ENCODE assay signal across 8 cellular contexts in genomic region chr7:24572014-24572413, GRCh38. TPM values are rescaled to one million over a fixed set of nuclear protein-coding genes. Genes with fewer than 3 reads are reported as not detected.
DNase-seq lines count a peak whose midpoint lies in the region; ATAC-seq, FAIRE-seq and TF ChIP-seq lines count a peak whose summit lies in the region.

No MANE protein-coding gene starts in this region.

- H2AK9ac ChIP-seq in IMR-90 (replicated peaks; ENCODE audit: low read depth, low read length, poor library complexity): no peak overlapping the region

- H2AK5ac ChIP-seq in IMR-90 (ENCODE audit: low read depth, low read length): no peak overlapping the region

- intact Hi-C loops in IMR-90 (cut with micrococcal nuclease): loop anchor here (5.0 to 10.0 kb wide), 3 partner anchors 170 to 857 kb away; partner anchors contain the start of genes OSBPL3 and STK31
- intact Hi-C loops in K562 (cut with micrococcal nuclease): no loop called here
- intact Hi-C loops in naive thymus-derived CD4-positive, alpha-beta T cell (cut with micrococcal nuclease): loop anchor here (2.0 to 10.0 kb wide), 21 partner anchors 185 to 1895 kb away; partner anchors contain the start of genes CCDC126 (in 2 of the 2), FAM221A (in 2 of the 2), CYCS (in 1 of the 2) and GSDME (in 1 of the 2)

- H3K27ac Mint-ChIP-seq in naive thymus-derived CD4-positive, alpha-beta T cell: peak overlapping the region; percentile 78 to 94 (median 86)

- no peak for DNase-seq in IMR-90
- DNase-seq in K562 (ENCODE audit: extremely low read depth in 1 of 4, low spot score in 3 of 4): no peak
- DNase-seq in naive thymus-derived CD4-positive, alpha-beta T cell: no peak
- no peak for DNase-seq in cerebellar cortex (ENCODE audit: low spot score)
- no peak for DNase-seq in HK-2 (ENCODE audit: unreplicated experiment)

- WGBS in IMR-90 (ENCODE audit: extremely low coverage in 2 of 2, insufficient read length in 1 of 2), 2 experiments: 40% methylated on average over 1 of the region's 5 CpGs; no CpG with 5 or more reads in 1 of the 2 experiments
- WGBS in K562 (ENCODE audit: insufficient coverage, low coverage, missing lambda C conversion rate): 12% methylated on average over 5 of the region's 5 CpGs

- H2AFZ ChIP-seq in IMR-90 (replicated peaks; ENCODE audit: low read length, poor library complexity) (no peak overlapping the region), K562 (ENCODE audit: low read depth, low read length) (0 out of 2 replicates have a peak overlapping the region, but pooled peaks have one; percentile 90)

- H3K27me3 ChIP-seq in BLaER1 treated with 17β-estradiol and CSF1 and Interleukin-3, amounts not matched to agents 10 nM and 100 nM: 0 out of 22 replicates have a peak, but pooled peaks cover 0 to 5% (median 0%) of the 10 kb centered on the region in 11 experiments
- H3K27me3 ChIP-seq in IMR-90 (ENCODE audit: control insufficient read depth, insufficient read depth, low read length): peaks cover 30% of the 10 kb centered on the region
- peaks cover 2 to 6% of the 10 kb centered on the region in 2 experiments; a peak in 3 of 5 replicates for H3K27me3 ChIP-seq in K562 (ENCODE audit: control insufficient read depth in 2 of 2, insufficient read depth in 2 of 2, low read length in 2 of 2)
- no peaks in the 10 kb centered on the region for H3K27me3 ChIP-seq in naive thymus-derived CD4-positive, alpha-beta T cell (ENCODE audit: control insufficient read depth in 2 of 2, insufficient read depth in 2 of 2, low read length in 2 of 2)

- H3K4me3 ChIP-seq in BLaER1 treated with 17β-estradiol and CSF1 and Interleukin-3, amounts not matched to agents 10 nM and 100 nM: peak overlapping the region in 3 of 10 experiments; percentile 79 to 97 (median 90); a peak in 2 of 20 replicates
- H3K4me3 ChIP-seq in IMR-90 (ENCODE audit: insufficient read depth, low read depth, low read length) (no peak overlapping the region), K562 (no peak overlapping the region)
- H3K4me3 ChIP-seq in naive thymus-derived CD4-positive, alpha-beta T cell (ENCODE audit: low read length): peak overlapping the region; percentile 78

- no peak for TF ChIP-seq CTCF in IMR-90 (conservative IDR thresholded peaks at IDR 0.05; ENCODE audit: low read depth, low read length)
- no peak for TF ChIP-seq CTCF in K562 (IDR thresholded peaks at IDR 0.05 in 2 of 3, conservative IDR thresholded peaks at IDR 0.05 in 1 of 3; ENCODE audit: insufficient read depth in 2 of 3, low read depth in 1 of 3, low read length in 3 of 3)

- H3K4me3 Mint-ChIP-seq in naive thymus-derived CD4-positive, alpha-beta T cell: peak overlapping the region; percentile 82 to 95 (median 89)

- no peak for FAIRE-seq in K562 (lab: Jason Lieb, UNC)

- ATAC-seq in IMR-90 (ENCODE audit: low read depth): no peak
- ATAC-seq in K562: no peak
- no peak for ATAC-seq in naive thymus-derived CD4-positive, alpha-beta T cell
- no peak for ATAC-seq in HG03135 (IDR thresholded peaks at IDR 0.05; ENCODE audit: unreplicated experiment)
- no peak for ATAC-seq in HG03097 (IDR thresholded peaks at IDR 0.05; ENCODE audit: low FRiP score, unreplicated experiment)

- dilution Hi-C loops in IMR-90 (cut with HindIII; ENCODE audit: low sequenced_read_pairs, unreplicated experiment): no loop called here

- H3K36me3 ChIP-seq in BLaER1 treated with 17β-estradiol and CSF1 and Interleukin-3, amounts not matched to agents 10 nM and 100 nM: no peaks in the 10 kb centered on the region
- H3K36me3 ChIP-seq in IMR-90 (ENCODE audit: control insufficient read depth, insufficient read depth, low read length) (no peaks in the 10 kb centered on the region), K562 (ENCODE audit: control insufficient read depth, insufficient read depth, low read length) (no peaks in the 10 kb centered on the region)
- peaks cover 0 to 2% (median 0%) of the 10 kb centered on the region in 3 experiments for H3K36me3 ChIP-seq in naive thymus-derived CD4-positive, alpha-beta T cell (ENCODE audit: control insufficient read depth in 2 of 3, insufficient read depth in 3 of 3, low read length in 3 of 3)

- H4K8ac ChIP-seq in IMR-90 (ENCODE audit: low read depth in 2 of 2, low read length in 2 of 2): no peak overlapping the region

- no peak overlapping the region for H2BK5ac ChIP-seq in IMR-90 (ENCODE audit: low read depth, low read length, poor library complexity, severe bottlenecking)

- no peak overlapping the region for H2BK15ac ChIP-seq in IMR-90 (ENCODE audit: low read depth, low read length)

- H3K27me3 Mint-ChIP-seq in naive thymus-derived CD4-positive, alpha-beta T cell: peaks cover 0 to 49% (median 0%) of the 10 kb centered on the region in 5 donors

- peaks cover 15 to 35% (median 32%) of the 10 kb centered on the region in 10 experiments; a peak in 18 of 20 replicates for H3K4me1 ChIP-seq in BLaER1 treated with 17β-estradiol and CSF1 and Interleukin-3, amounts not matched to agents 10 nM and 100 nM
- H3K4me1 ChIP-seq in IMR-90 (ENCODE audit: control insufficient read depth, insufficient read depth, low read length) (0 out of 2 replicates have a peak, but pooled peaks cover 2% of the 10 kb centered on the region), K562 (replicated peaks in 1 of 2; ENCODE audit: control insufficient read depth in 2 of 2, insufficient read depth in 2 of 2, low read length in 2 of 2) (peaks cover 11 to 12% of the 10 kb centered on the region in 2 experiments; a peak in 4 of 5 replicates)
- peaks cover 13 to 24% of the 10 kb centered on the region in 2 donors for H3K4me1 ChIP-seq in naive thymus-derived CD4-positive, alpha-beta T cell (ENCODE audit: control insufficient read depth in 2 of 2, insufficient read depth in 2 of 2, low read length in 2 of 2)

- no peak overlapping the region for H3K23ac ChIP-seq in IMR-90 (ENCODE audit: low read depth, low read length)

- H3K9me3 ChIP-seq in BLaER1 treated with 17β-estradiol and CSF1 and Interleukin-3, amounts not matched to agents 10 nM and 100 nM (replicated peaks in 1 of 11): no peaks in the 10 kb centered on the region
- no peaks in the 10 kb centered on the region for H3K9me3 ChIP-seq in IMR-90 (ENCODE audit: control insufficient read depth, insufficient read depth, low read length)
- no peaks in the 10 kb centered on the region for H3K9me3 ChIP-seq in K562 (replicated peaks; ENCODE audit: control insufficient read depth, insufficient read depth, low read depth, low read length)
- no peaks in the 10 kb centered on the region for H3K9me3 ChIP-seq in naive thymus-derived CD4-positive, alpha-beta T cell (ENCODE audit: control insufficient read depth in 2 of 3, low read length in 3 of 3)

- peaks cover 18 to 43% (median 36%) of the 10 kb centered on the region in 7 donors for H3K4me1 Mint-ChIP-seq in naive thymus-derived CD4-positive, alpha-beta T cell

- no peaks in the 10 kb centered on the region for H3K9me3 Mint-ChIP-seq in naive thymus-derived CD4-positive, alpha-beta T cell

- no peak overlapping the region for H2BK120ac ChIP-seq in IMR-90 (ENCODE audit: low read depth, low read length)

- H3K9me1 ChIP-seq in IMR-90 (ENCODE audit: insufficient read depth, low read length): no peaks in the 10 kb centered on the region
- H3K9me1 ChIP-seq in K562 (ENCODE audit: control insufficient read depth, insufficient read depth, low read length): no peaks in the 10 kb centered on the region

- H3K4me2 ChIP-seq in BLaER1 treated with 17β-estradiol and CSF1 and Interleukin-3, amounts not matched to agents 10 nM and 100 nM: peak overlapping the region; percentile 85 to 95 (median 90); a peak in 20 of 22 replicates
- H3K4me2 ChIP-seq in IMR-90 (ENCODE audit: low read depth, low read length) (no peak overlapping the region), K562 (ENCODE audit: insufficient read depth, low read length) (no peak overlapping the region)

- CTCF ChIA-PET in IMR-90 (lab: Yijun Ruan, JAX): no interaction called here
- CTCF ChIA-PET in K562 (lab: Yijun Ruan, JAX; ENCODE audit: low intra/inter-chr PET ratio): no interaction called here
- CTCF ChIA-PET in naive thymus-derived CD4-positive, alpha-beta T cell (lab: Charles Lee): no interaction called here

- BruUV-seq in IMR-90 (replicated peaks; lab: Mats Ljungman, UMichigan) (no TSS peak), K562 (replicated peaks; lab: Mats Ljungman, UMichigan) (no TSS peak)

- no peak for TF ChIP-seq EP300 in K562 (IDR thresholded peaks at IDR 0.05; ENCODE audit: low read length)

- H3K79me2 ChIP-seq in K562 (ENCODE audit: control insufficient read depth, insufficient read depth, low read length): peaks cover 33% of the 10 kb centered on the region

- no peak overlapping the region for H3K27ac ChIP-seq in BLaER1 treated with 17β-estradiol and CSF1 and Interleukin-3, amounts not matched to agents 10 nM and 100 nM
- H3K27ac ChIP-seq in IMR-90 (ENCODE audit: insufficient read depth, low read length) (no peak overlapping the region), K562 (ENCODE audit: extremely low read depth, low read depth, low read length) (no peak overlapping the region)
- H3K27ac ChIP-seq in naive thymus-derived CD4-positive, alpha-beta T cell (ENCODE audit: low read depth, low read length): peak overlapping the region; percentile 77

- no peak overlapping the region for H3K4ac ChIP-seq in IMR-90 (ENCODE audit: low read depth, low read length)

- H4K5ac ChIP-seq in IMR-90 (ENCODE audit: low read depth, low read length): no peak overlapping the region

- peaks cover 0 to 34% (median 21%) of the 10 kb centered on the region in 11 experiments; a peak in 13 of 22 replicates for H4K20me1 ChIP-seq in BLaER1 treated with 17β-estradiol and CSF1 and Interleukin-3, amounts not matched to agents 10 nM and 100 nM
- no peaks in the 10 kb centered on the region for H4K20me1 ChIP-seq in IMR-90 (ENCODE audit: insufficient read depth, low read length)
- H4K20me1 ChIP-seq in K562 (replicated peaks; ENCODE audit: control insufficient read depth, insufficient read depth, low read length): peaks cover 6% of the 10 kb centered on the region; the same call in 1 of the 2 replicates

- no peak overlapping the region for H3K14ac ChIP-seq in IMR-90 (replicated peaks; ENCODE audit: low read depth, low read length)

- TF ChIP-seq POLR2A in IMR-90 (IDR thresholded peaks at IDR 0.05; ENCODE audit: low read depth, low read length) (no peak), K562 (conservative IDR thresholded peaks at IDR 0.05) (no peak)

- no peak overlapping the region for H2BK20ac ChIP-seq in IMR-90 (ENCODE audit: low read depth, low read length)

- no peaks in the 10 kb centered on the region for H3K36me3 Mint-ChIP-seq in naive thymus-derived CD4-positive, alpha-beta T cell

- POLR2A ChIA-PET in IMR-90 (lab: Charles Lee; ENCODE audit: unreplicated experiment): no interaction called here
- POLR2A ChIA-PET in K562 (lab: Yijun Ruan, JAX): no interaction called here
- POLR2A ChIA-PET in naive thymus-derived CD4-positive, alpha-beta T cell (lab: Charles Lee): interaction anchor here (0.7 to 1.8 kb wide), 4 partner anchors 9 to 534 kb away, joined by 3 to 7 read pairs (median 4); no protein-coding TSS in a partner anchor

- H3K79me1 ChIP-seq in IMR-90 (ENCODE audit: low read depth in 1 of 2, low read length in 2 of 2): peaks cover 10 to 18% of the 10 kb centered on the region in 2 experiments; a peak in 3 of 4 replicates

- TF ChIP-seq RAD21 in IMR-90 (IDR thresholded peaks at IDR 0.05; ENCODE audit: low read length) (no peak), K562 (CRISPR knock-in tag; conservative IDR thresholded peaks at IDR 0.05 in 1 of 2, IDR thresholded peaks at IDR 0.05 in 1 of 2) (no peak)

- no peak overlapping the region for H3K56ac ChIP-seq in IMR-90 (ENCODE audit: extremely low read depth, insufficient read depth, low read length)

- no peak overlapping the region for H4K91ac ChIP-seq in IMR-90 (ENCODE audit: insufficient read depth, low read depth, low read length)

- in situ Hi-C loops in IMR-90 (cut with MboI; ENCODE audit: low sequenced_read_pairs) (loop anchor here (10.0 kb wide), 2 partner anchors 93 to 533 kb away; no protein-coding TSS in a partner anchor), K562 (cut with MboI) (no loop called here)

- H3K9ac ChIP-seq in BLaER1 treated with 17β-estradiol and CSF1 and Interleukin-3, amounts not matched to agents 10 nM and 100 nM: peak overlapping the region in 2 of 11 experiments; percentile 82 to 96; a peak in 2 of 22 replicates
- H3K9ac ChIP-seq in IMR-90 (ENCODE audit: low read depth, low read length) (0 out of 2 replicates have a peak overlapping the region, but pooled peaks have one; percentile 58), K562 (ENCODE audit: insufficient read depth in 1 of 2, low read depth in 2 of 2, low read length in 2 of 2) (no peak overlapping the region)

- H3K18ac ChIP-seq in IMR-90 (ENCODE audit: low read depth, low read length): no peak overlapping the region

RNA-seq across cellular contexts. Expression of gene PALS2, which starts 1.2 kb away (rescaled TPM):
- total RNA-seq in IMR-90 (2012; rRNA removed): 15.4 and 29.7 TPM in 2 replicates
- polyA plus RNA-seq in IMR-90 (2012; rRNA removed): 7.4 and 8.8 TPM in 2 replicates
- polyA plus RNA-seq in IMR-90 (2012; cell fraction: cytosol; rRNA removed): 1.2 and 2.2 TPM in 2 replicates
- polyA plus RNA-seq in IMR-90 (2012; cell fraction: nucleus; rRNA removed; ENCODE audit: low replicate concordance): 0.75 and 5.3 TPM in 2 replicates
- 7.4 and 46.8 TPM in 2 replicates for total RNA-seq in K562 (2011; cell fraction: chromatin; rRNA removed; ENCODE audit: low replicate concordance)
- total RNA-seq in K562 (2011; cell fraction: nucleolus; rRNA removed): 3.7 and 6.4 TPM in 2 replicates
- total RNA-seq in K562 (2011; cell fraction: nucleoplasm; rRNA removed): 14.3 and 25.1 TPM in 2 replicates
- 10.6 and 10.8 TPM in 2 replicates for total RNA-seq in K562 (2014; rRNA removed)
- 23.1 and 26.9 TPM in 2 replicates for total RNA-seq in K562 (2014; rRNA removed; fragmentation: Illumina TruSeq; extraction: Trizol)
- total RNA-seq in K562 (2015; rRNA removed; fragmentation: Illumina TruSeq; extraction: Trizol): 17.6 and 17.7 TPM in 2 replicates
- 30.4 and 35.0 TPM in 2 replicates for total RNA-seq in K562 (2021)
- 14.4 and 20.2 TPM in 2 replicates for polyA plus RNA-seq in K562 (2011; rRNA removed)
- 2.9 and 5.6 TPM in 2 replicates for polyA plus RNA-seq in K562 (2011; cell fraction: cytosol; rRNA removed)
- polyA plus RNA-seq in K562 (2011; cell fraction: nucleus; rRNA removed): 5.3 and 7.9 TPM in 2 replicates
- 8.7 and 13.3 TPM in 2 replicates for polyA plus RNA-seq in K562 (2012)
- polyA plus RNA-seq in K562 (2014; fragmentation: Illumina TruSeq; extraction: Trizol): 15.8 and 17.5 TPM in 2 replicates
- polyA plus RNA-seq in K562 (2014; fragmentation: Nextera tagmentation; extraction: Ambion mirVana): 1 to 10 TPM; 5.9 to 7.2 TPM
- polyA plus RNA-seq in K562 (2014; rRNA removed): 11.6 and 18.9 TPM in 2 replicates
- 53.0 and 69.7 TPM in 2 replicates for polyA minus RNA-seq in K562 (2011; rRNA and poly(A)+ RNA removed)
- 19.5 and 19.7 TPM in 2 replicates for polyA minus RNA-seq in K562 (2011; cell fraction: cytosol; rRNA and poly(A)+ RNA removed)
- polyA minus RNA-seq in K562 (2011; cell fraction: nucleus; rRNA and poly(A)+ RNA removed): 9.0 and 16.4 TPM in 2 replicates
- 10 to 100 TPM; 15.4 to 58.4 (median 34.0) TPM for total RNA-seq in naive thymus-derived CD4-positive, alpha-beta T cell
- 10 to 100 TPM; 14.7 to 18.3 TPM for polyA plus RNA-seq in naive thymus-derived CD4-positive, alpha-beta T cell

Comparison
In these comparisons a context has a peak if more than half of its experiments do, and no peak if none do; other contexts are left out.
1. H3K4me2 ChIP-seq: peak in BLaER1 treated with 17β-estradiol and CSF1 and Interleukin-3, amounts not matched to agents 10 nM and 100 nM (11 of 11); none in IMR-90 (single experiment) and K562 (single experiment).